14 cellular contexts compared by ENCODE assay signal in genomic region chr5:57219386-57219785, GRCh38. TPM values are rescaled to one million over a fixed set of nuclear protein-coding genes. Genes with fewer than 3 reads are reported as not detected.
DNase-seq lines count a peak whose midpoint lies in the region; ATAC-seq and TF ChIP-seq lines count a peak whose summit lies in the region.
"Had no signal": no experiment of that assay in that cellular context is flagged by ENCODE, and none has a peak within 500 bp of the region (broad histone marks: within the 10 kb centered on the region; RNA-seq: fewer than 3 reads in every experiment).

No MANE protein-coding gene starts in this region.

- TF ChIP-seq CTCF in GM12865 (IDR thresholded peaks at IDR 0.05; ENCODE audit: insufficient read depth, low read depth, low read length, missing control alignments) (no peak), activated B cell treated with CpG ODN at 0.5 μM for 24 hours (IDR thresholded peaks at IDR 0.05) (no peak), right lobe of liver (IDR thresholded peaks at IDR 0.05) (no peak), PC-9 (conservative IDR thresholded peaks at IDR 0.05) (no peak)

- WGBS in right lobe of liver (ENCODE audit: insufficient coverage, low coverage, low lambda C conversion rate, missing lambda C conversion rate), result 46% methylated on average over 4 of the region's 4 CpGs

- peaks cover 39% of the 10 kb centered on the region for H3K36me3 ChIP-seq in CD4-positive, CD25-positive, alpha-beta regulatory T cell (ENCODE audit: control insufficient read depth, insufficient read depth, low read length)
- H3K36me3 ChIP-seq in right lobe of liver (peaks cover 0 to 17% (median 8%) of the 10 kb centered on the region in 4 donors), PC-9 (ENCODE audit: low read depth) (peaks cover 5% of the 10 kb centered on the region; the same call in 1 of the 2 replicates)

- ATAC-seq in CD4-positive, CD25-positive, alpha-beta regulatory T cell (ENCODE audit: low read depth in 2 of 2), result no peak
- ATAC-seq in activated B cell treated with CpG ODN at 0.5 μM for 24 hours (ENCODE audit: low read depth) (no peak), right lobe of liver (peak; percentile 33 to 80 (median 53))
- ATAC-seq: foreskin keratinocyte had no signal

- no peak for TF ChIP-seq POLR2A in right lobe of liver (IDR thresholded peaks at IDR 0.05)

- peaks cover 21% of the 10 kb centered on the region for H3K36me3 Mint-ChIP-seq in CD4-positive, CD25-positive, alpha-beta regulatory T cell
- peaks cover 59% of the 10 kb centered on the region for H3K36me3 Mint-ChIP-seq in activated B cell treated with CpG ODN at 0.5 μM for 24 hours (ENCODE audit: low read depth)

- CTCF ChIA-PET in activated B cell treated with CpG ODN at 0.5 μM for 24 hours (lab: Charles Lee), result interaction anchor here (1.0 to 2.7 kb wide), 14 partner anchors 26 to 955 kb away, joined by 3 to 30 read pairs (median 4); no protein-coding TSS in a partner anchor
- CTCF ChIA-PET in PC-9 (lab: Charles Lee), result interaction anchor here (0.6 to 0.8 kb wide), 4 partner anchors 27 to 393 kb away, joined by 5 to 15 read pairs (median 6); no protein-coding TSS in a partner anchor

- peaks cover 93% of the 10 kb centered on the region for H3K79me2 ChIP-seq in PC-9 (ENCODE audit: low read depth)

- no peaks in the 10 kb centered on the region for H3K27me3 Mint-ChIP-seq in CD4-positive, CD25-positive, alpha-beta regulatory T cell
- no peaks in the 10 kb centered on the region for H3K27me3 Mint-ChIP-seq in activated B cell treated with CpG ODN at 0.5 μM for 24 hours

- peak overlapping the region; percentile 56 for H3K27ac ChIP-seq in CD4-positive, CD25-positive, alpha-beta regulatory T cell (ENCODE audit: insufficient read depth, low read length, poor library complexity, severe bottlenecking)
- peak overlapping the region in 1 of 3 donors; percentile 25 for H3K27ac ChIP-seq in right lobe of liver
- no peak overlapping the region; the same call in 1 of the 2 replicates for H3K27ac ChIP-seq in PC-9
- H3K27ac ChIP-seq: foreskin keratinocyte had no signal

- H3F3A ChIP-seq in PC-9 (ENCODE audit: insufficient read depth, low read depth), result peaks cover 25% of the 10 kb centered on the region

- no peak overlapping the region for H3K4me3 ChIP-seq in CD4-positive, CD25-positive, alpha-beta regulatory T cell (ENCODE audit: low read depth, low read length)
- H3K4me3 ChIP-seq in GM12865 (ENCODE audit: low read depth, low read length) (no peak overlapping the region), right lobe of liver (no peak overlapping the region), PC-9 (no peak overlapping the region)

- peak overlapping the region in 2 of 4 donors; percentile 41 to 82 for H3K4me3 Mint-ChIP-seq in CD4-positive, CD25-positive, alpha-beta regulatory T cell
- no peak overlapping the region for H3K4me3 Mint-ChIP-seq in activated B cell treated with CpG ODN at 0.5 μM for 24 hours

- H3K9me2 ChIP-seq in PC-9 (ENCODE audit: insufficient read depth), result no peaks in the 10 kb centered on the region

- H3K4me1 ChIP-seq in CD4-positive, CD25-positive, alpha-beta regulatory T cell (ENCODE audit: control insufficient read depth, insufficient read depth, low read length, poor library complexity, severe bottlenecking), result peaks cover 3% of the 10 kb centered on the region
- H3K4me1 ChIP-seq in right lobe of liver, result peaks cover 0 to 21% (median 3%) of the 10 kb centered on the region in 4 donors
- peaks cover 45% of the 10 kb centered on the region for H3K4me1 ChIP-seq in PC-9 (replicated peaks; ENCODE audit: insufficient read depth)

- H3K9me3 Mint-ChIP-seq in CD4-positive, CD25-positive, alpha-beta regulatory T cell, result no peaks in the 10 kb centered on the region
- no peaks in the 10 kb centered on the region for H3K9me3 Mint-ChIP-seq in activated B cell treated with CpG ODN at 0.5 μM for 24 hours

- no peak overlapping the region for H2AFZ ChIP-seq in PC-9

- intact Hi-C loops in activated B cell treated with CpG ODN at 0.5 μM for 24 hours (cut with micrococcal nuclease) (no loop called here), right lobe of liver (cut with DNase I) (no loop called here), PC-9 (cut with micrococcal nuclease; ENCODE audit: unreplicated experiment) (no loop called here)

- no peaks in the 10 kb centered on the region for H3K9me3 ChIP-seq in CD4-positive, CD25-positive, alpha-beta regulatory T cell (ENCODE audit: control insufficient read depth in 2 of 2, low read length in 2 of 2)
- no peaks in the 10 kb centered on the region for H3K9me3 ChIP-seq in right lobe of liver
- H3K9me3 ChIP-seq in PC-9 (ENCODE audit: insufficient read depth, low read depth), result no peaks in the 10 kb centered on the region; the same call in 1 of the 2 replicates

- H4K20me1 ChIP-seq in PC-9 (ENCODE audit: insufficient read depth), result peaks cover 35% of the 10 kb centered on the region

- H3K4me2 ChIP-seq in PC-9, result no peak overlapping the region

- peak overlapping the region in 2 of 3 donors; percentile 46 to 71 for H3K27ac Mint-ChIP-seq in CD4-positive, CD25-positive, alpha-beta regulatory T cell
- H3K27ac Mint-ChIP-seq in activated B cell treated with CpG ODN at 0.5 μM for 24 hours, result peak overlapping the region; percentile 50

- DNase-seq in CD4-positive, CD25-positive, alpha-beta regulatory T cell, result no peak
- DNase-seq in GM12865 (ENCODE audit: low read depth), result peak; percentile 45
- no peak for DNase-seq in activated B cell treated with CpG ODN at 0.5 μM for 24 hours
- no peak for DNase-seq in right lobe of liver
- no peak for DNase-seq in foreskin melanocyte
- DNase-seq in PC-9, result no peak
- DNase-seq in H4 (ENCODE audit: low spot score), result no peak
- no peak for DNase-seq in HPDE6-E6E7 (ENCODE audit: extremely low spot score)
- DNase-seq: anterior cingulate cortex; foreskin keratinocyte; IMR-90; NCI-H526; stimulated activated CD4-positive, alpha-beta T cell treated with anti-CD3 and anti-CD28 coated beads, Interleukin-2, amount 100 ng/mL, for 48 hours; T-helper 9 cell had no signal

- no peaks in the 10 kb centered on the region for H3K27me3 ChIP-seq in CD4-positive, CD25-positive, alpha-beta regulatory T cell (ENCODE audit: control insufficient read depth, insufficient read depth, low read length)
- H3K27me3 ChIP-seq in right lobe of liver, result no peaks in the 10 kb centered on the region
- no peaks in the 10 kb centered on the region for H3K27me3 ChIP-seq in PC-9 (ENCODE audit: insufficient read depth, low read depth)
- H3K27me3 ChIP-seq: foreskin keratinocyte had no signal

- BruUV-seq in PC-9 (replicated peaks; lab: Mats Ljungman, UMichigan), result no TSS peak

- H3K4me1 Mint-ChIP-seq in CD4-positive, CD25-positive, alpha-beta regulatory T cell, result peaks cover 28 to 63% (median 44%) of the 10 kb centered on the region in 4 donors
- H3K4me1 Mint-ChIP-seq in activated B cell treated with CpG ODN at 0.5 μM for 24 hours, result peaks cover 37% of the 10 kb centered on the region

- POLR2A ChIA-PET in activated B cell treated with CpG ODN at 0.5 μM for 24 hours (lab: Charles Lee), result interaction anchor here (0.7 to 1.7 kb wide), 5 partner anchors 44 to 309 kb away, joined by 4 to 8 read pairs (median 4); partner anchors contain the start of gene GPBP1
- POLR2A ChIA-PET in PC-9 (lab: Charles Lee; ENCODE audit: unreplicated experiment), result no interaction called here

RNA-seq across cellular contexts. Expression of gene GPBP1, which starts 45.5 kb away (rescaled TPM):
- 171 TPM for total RNA-seq in CD4-positive, CD25-positive, alpha-beta regulatory T cell
- 100 to 1,000 TPM in 1 of 4 donors, 10 to 100 TPM in 3; 88.8 to 108 (median 98.2) TPM for polyA plus RNA-seq in CD4-positive, CD25-positive, alpha-beta regulatory T cell
- total RNA-seq in activated B cell treated with CpG ODN at 0.5 μM for 24 hours (130 and 142 TPM in 2 replicates), right lobe of liver (10 to 100 TPM; 19.5 to 28.2 (median 24.9) TPM), PC-9 (2021) (62.4 and 75.0 TPM in 2 replicates)
- 31.6 and 39.4 TPM in 2 replicates for total RNA-seq in H4 (2014; rRNA removed; shearing (Covaris generic))

Comparison
In these comparisons a context has a peak if more than half of its experiments do, and no peak if none do; other contexts are left out.
1. ATAC-seq: peak in right lobe of liver (4 of 4); none in CD4-positive, CD25-positive, alpha-beta regulatory T cell (0 of 2) and activated B cell treated with CpG ODN at 0.5 μM for 24 hours (single experiment).